8 cellular contexts compared by ENCODE assay signal in the genomic region with DNA sequence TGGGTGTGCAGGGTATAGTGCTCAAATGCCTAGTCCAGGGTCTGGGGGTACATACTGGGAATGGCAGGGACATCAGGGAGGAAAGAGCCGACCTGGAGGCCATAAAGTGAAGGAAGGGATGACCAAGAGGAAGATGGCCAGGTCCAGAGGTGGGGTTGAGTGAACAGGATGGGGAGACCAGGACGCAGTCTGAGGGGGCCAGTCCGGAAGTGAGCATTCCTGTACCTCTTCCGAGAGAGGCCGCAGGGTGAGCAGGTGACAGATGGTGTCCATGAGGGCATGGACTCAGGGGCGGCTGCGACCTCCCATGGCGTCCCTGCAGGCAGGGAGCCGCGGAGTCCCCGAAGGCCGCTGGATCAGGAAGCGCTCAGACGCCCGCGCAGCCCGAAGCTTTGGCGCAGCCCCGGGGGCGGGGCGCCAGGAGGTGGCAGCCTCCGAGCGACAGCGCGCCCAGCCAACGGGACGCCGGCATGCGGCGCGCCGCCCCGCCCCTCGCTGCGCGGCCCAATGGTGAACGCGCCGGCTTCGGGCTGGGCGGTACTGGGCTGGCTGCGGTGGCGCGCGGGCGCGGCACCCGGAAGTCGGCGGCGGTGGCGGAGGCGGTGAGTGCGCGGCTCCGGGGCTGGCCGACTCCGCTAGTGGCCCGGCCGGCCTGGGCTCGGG. TPM values are rescaled to one million over a fixed set of nuclear protein-coding genes. Genes with fewer than 3 reads are reported as not detected.
DNase-seq lines count a peak whose midpoint lies in the region; ATAC-seq and TF ChIP-seq lines count a peak whose summit lies in the region.

A gene with protein sequence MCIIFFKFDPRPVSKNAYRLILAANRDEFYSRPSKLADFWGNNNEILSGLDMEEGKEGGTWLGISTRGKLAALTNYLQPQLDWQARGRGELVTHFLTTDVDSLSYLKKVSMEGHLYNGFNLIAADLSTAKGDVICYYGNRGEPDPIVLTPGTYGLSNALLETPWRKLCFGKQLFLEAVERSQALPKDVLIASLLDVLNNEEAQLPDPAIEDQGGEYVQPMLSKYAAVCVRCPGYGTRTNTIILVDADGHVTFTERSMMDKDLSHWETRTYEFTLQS (plus strand): TSS at position 578 of the 663 bp plus-strand sequence. CDS start 15,689 bp downstream, outside the sequence.

- intact Hi-C loops in left colon (cut with DNase I, micrococcal nuclease), result no loop called here

- TF ChIP-seq CTCF in AG09319 (IDR thresholded peaks at IDR 0.05; ENCODE audit: low read depth, low read length), result no peak

- H3K27ac ChIP-seq in cingulate gyrus (ENCODE audit: low read depth, low read length), result peak within 1 kb of the TSS; percentile 94

- ATAC-seq in GM19043 (IDR thresholded peaks at IDR 0.05; ENCODE audit: low read depth, unreplicated experiment) (peak; percentile 84), HG03432 (IDR thresholded peaks at IDR 0.05; ENCODE audit: unreplicated experiment) (peak; percentile 82), left colon (peak; percentile 85)

- peak; percentile 70 for DNase-seq in AG09319 (ENCODE audit: extremely low read depth, low read depth)
- peak; percentile 22 for DNase-seq in NCI-H524 treated with DMSO at 0.1 percent for 48 hours (lab: John Stamatoyannopoulos, UW)
- DNase-seq in activated CD4-positive, alpha-beta T cell treated with anti-CD3 and anti-CD28 coated beads for 4 hours, result peak; percentile 90 to 92
- DNase-seq in left colon, result peak; percentile 85 to 94
- peak; percentile 87 to 93 for DNase-seq in stimulated activated CD4-positive, alpha-beta T cell treated with anti-CD3 and anti-CD28 coated beads, Interleukin-1b, Interleukin-23, amount 100 ng/mL, for 4 hours (ENCODE audit: low read depth in 2 of 2)

RNA-seq across cellular contexts. Expression of the gene that starts here (rescaled TPM):
- 10 to 100 TPM; 28.7 to 29.9 TPM for total RNA-seq in left colon

Comparison
In these comparisons a context has a peak if more than half of its experiments do, and no peak if none do; other contexts are left out.
1. Peak in every context shown above with its lines: DNase-seq, ATAC-seq and H3K27ac ChIP-seq.
2. DNase-seq: peak in every context shown above with its lines; median percentile 91 in activated CD4-positive, alpha-beta T cell treated with anti-CD3 and anti-CD28 coated beads for 4 hours; 90 in stimulated activated CD4-positive, alpha-beta T cell treated with anti-CD3 and anti-CD28 coated beads, Interleukin-1b, Interleukin-23, amount 100 ng/mL, for 4 hours; 90 in left colon; 70 in AG09319; 22 in NCI-H524 treated with DMSO at 0.1 percent for 48 hours.